Comparison of ENCODE assay signal across 1 cellular context in the genomic region with DNA sequence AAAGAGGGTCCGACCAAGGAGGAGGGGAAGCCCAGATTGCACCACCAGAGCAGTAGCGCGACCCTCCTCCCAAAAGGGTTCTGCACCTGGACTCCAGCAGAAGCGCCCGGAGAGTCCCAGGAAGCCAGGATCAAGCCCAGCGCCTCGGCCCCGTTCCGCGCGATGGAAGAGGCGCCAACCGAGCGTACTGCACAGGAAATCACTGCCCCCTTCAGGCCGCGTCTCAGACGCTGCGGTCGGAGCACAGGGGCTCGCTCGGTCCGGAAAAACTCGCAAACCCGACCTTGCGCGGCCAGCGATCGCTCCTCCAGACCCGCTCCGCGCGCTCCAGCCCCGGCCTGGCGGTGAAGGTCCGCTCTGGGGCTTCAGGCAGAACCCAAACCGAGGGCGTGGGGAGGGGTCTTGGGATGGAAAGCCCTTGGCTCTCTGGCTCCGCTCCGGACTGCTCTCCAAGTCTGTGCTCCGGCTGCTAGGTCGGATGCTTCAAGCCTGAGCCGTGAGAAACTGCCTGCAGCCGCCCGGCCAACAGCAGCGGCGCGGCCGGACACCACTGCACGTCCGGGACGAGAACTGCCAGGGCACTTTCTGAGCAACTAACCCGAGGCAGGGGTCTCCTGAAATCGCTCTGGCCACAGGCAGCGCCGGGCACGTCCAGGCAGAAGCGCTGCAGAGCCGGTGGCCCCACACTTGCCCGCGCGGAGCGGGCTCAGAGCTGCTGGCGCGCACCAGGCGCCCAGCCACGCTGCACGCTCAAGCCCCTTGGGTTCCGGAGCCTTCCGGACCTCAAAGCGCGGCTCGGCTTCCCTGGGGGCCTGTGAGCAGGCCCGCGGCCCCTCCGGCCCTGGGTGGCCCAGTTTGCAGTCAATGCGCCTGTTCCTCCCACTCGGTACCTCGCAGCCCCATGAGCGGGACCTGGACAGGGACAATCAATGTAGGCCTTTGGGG.
A peak's percentile ranks its signal among the peaks of the same experiment; 100 is the strongest.
TF ChIP-seq lines count a peak whose summit lies in the region.

No MANE protein-coding gene starts in this region.

TF ChIP-seq in HEK293, 187 proteins besides CTCF, POLR2A, EP300 and RAD21 (continued from another document and continues in another):
- TF ChIP-seq, protein P1, sequence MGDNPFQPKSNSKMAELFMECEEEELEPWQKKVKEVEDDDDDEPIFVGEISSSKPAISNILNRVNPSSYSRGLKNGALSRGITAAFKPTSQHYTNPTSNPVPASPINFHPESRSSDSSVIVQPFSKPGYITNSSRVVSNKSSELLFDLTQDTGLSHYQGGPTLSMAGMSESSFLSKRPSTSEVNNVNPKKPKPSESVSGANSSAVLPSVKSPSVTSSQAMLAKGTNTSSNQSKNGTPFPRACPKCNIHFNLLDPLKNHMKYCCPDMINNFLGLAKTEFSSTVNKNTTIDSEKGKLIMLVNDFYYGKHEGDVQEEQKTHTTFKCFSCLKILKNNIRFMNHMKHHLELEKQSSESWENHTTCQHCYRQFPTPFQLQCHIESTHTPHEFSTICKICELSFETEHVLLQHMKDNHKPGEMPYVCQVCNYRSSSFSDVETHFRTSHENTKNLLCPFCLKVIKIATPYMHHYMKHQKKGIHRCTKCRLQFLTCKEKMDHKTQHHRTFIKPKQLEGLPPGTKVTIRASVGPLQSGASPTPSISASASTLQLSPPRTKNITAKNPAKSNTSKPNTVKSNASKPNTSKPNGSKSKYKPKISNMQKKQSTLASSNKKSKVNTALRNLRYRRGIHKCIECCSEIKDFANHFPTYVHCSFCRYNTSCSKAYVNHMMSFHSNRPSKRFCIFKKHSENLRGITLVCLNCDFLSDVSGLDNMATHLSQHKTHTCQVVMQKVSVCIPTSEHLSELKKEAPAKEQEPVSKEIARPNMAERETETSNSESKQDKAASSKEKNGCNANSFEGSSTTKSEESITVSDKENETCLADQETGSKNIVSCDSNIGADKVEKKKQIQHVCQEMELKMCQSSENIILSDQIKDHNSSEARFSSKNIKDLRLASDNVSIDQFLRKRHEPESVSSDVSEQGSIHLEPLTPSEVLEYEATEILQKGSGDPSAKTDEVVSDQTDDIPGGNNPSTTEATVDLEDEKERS (tag by site-specific recombination; IDR thresholded peaks at IDR 0.05): no peak
- TF ChIP-seq, protein P2, sequence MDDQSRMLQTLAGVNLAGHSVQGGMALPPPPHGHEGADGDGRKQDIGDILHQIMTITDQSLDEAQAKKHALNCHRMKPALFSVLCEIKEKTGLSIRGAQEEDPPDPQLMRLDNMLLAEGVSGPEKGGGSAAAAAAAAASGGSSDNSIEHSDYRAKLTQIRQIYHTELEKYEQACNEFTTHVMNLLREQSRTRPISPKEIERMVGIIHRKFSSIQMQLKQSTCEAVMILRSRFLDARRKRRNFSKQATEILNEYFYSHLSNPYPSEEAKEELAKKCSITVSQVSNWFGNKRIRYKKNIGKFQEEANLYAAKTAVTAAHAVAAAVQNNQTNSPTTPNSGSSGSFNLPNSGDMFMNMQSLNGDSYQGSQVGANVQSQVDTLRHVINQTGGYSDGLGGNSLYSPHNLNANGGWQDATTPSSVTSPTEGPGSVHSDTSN (CRISPR knock-in tag; IDR thresholded peaks at IDR 0.05): peak; percentile 75; the same call in 1 of the 2 replicates
- TF ChIP-seq BCL11A (tag by site-specific recombination; IDR thresholded peaks at IDR 0.05; ENCODE audit: low read depth): 0 out of 2 replicates have a peak, but pooled peaks have one; percentile 33
- TF ChIP-seq ZNF335 (tag by site-specific recombination; conservative IDR thresholded peaks at IDR 0.05): peak; percentile 99
- peak; percentile 86 for TF ChIP-seq ZBTB17 (tag by site-specific recombination; IDR thresholded peaks at IDR 0.05)
- TF ChIP-seq ZNF561 (tag by site-specific recombination; IDR thresholded peaks at IDR 0.05; ENCODE audit: borderline replicate concordance): no peak
- no peak for TF ChIP-seq ZSCAN16 (tag by site-specific recombination; IDR thresholded peaks at IDR 0.05)
- no peak for TF ChIP-seq ZNF473 (tag by site-specific recombination; IDR thresholded peaks at IDR 0.05)
- TF ChIP-seq, protein P3, sequence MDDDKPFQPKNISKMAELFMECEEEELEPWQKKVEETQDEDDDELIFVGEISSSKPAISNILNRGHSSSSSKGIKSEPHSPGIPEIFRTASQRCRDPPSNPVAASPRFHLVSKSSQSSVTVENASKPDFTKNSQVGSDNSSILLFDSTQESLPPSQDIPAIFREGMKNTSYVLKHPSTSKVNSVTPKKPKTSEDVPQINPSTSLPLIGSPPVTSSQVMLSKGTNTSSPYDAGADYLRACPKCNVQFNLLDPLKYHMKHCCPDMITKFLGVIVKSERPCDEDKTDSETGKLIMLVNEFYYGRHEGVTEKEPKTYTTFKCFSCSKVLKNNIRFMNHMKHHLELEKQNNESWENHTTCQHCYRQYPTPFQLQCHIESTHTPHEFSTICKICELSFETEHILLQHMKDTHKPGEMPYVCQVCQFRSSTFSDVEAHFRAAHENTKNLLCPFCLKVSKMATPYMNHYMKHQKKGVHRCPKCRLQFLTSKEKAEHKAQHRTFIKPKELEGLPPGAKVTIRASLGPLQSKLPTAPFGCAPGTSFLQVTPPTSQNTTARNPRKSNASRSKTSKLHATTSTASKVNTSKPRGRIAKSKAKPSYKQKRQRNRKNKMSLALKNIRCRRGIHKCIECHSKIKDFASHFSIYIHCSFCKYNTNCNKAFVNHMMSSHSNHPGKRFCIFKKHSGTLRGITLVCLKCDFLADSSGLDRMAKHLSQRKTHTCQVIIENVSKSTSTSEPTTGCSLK (tag by site-specific recombination; IDR thresholded peaks at IDR 0.05): no peak
- TF ChIP-seq ZFP69B (tag by site-specific recombination; IDR thresholded peaks at IDR 0.05): no peak
- no peak for TF ChIP-seq ZNF624 (tag by site-specific recombination; IDR thresholded peaks at IDR 0.05)
- TF ChIP-seq RBAK (tag by site-specific recombination; IDR thresholded peaks at IDR 0.05): no peak
- TF ChIP-seq, protein P4, sequence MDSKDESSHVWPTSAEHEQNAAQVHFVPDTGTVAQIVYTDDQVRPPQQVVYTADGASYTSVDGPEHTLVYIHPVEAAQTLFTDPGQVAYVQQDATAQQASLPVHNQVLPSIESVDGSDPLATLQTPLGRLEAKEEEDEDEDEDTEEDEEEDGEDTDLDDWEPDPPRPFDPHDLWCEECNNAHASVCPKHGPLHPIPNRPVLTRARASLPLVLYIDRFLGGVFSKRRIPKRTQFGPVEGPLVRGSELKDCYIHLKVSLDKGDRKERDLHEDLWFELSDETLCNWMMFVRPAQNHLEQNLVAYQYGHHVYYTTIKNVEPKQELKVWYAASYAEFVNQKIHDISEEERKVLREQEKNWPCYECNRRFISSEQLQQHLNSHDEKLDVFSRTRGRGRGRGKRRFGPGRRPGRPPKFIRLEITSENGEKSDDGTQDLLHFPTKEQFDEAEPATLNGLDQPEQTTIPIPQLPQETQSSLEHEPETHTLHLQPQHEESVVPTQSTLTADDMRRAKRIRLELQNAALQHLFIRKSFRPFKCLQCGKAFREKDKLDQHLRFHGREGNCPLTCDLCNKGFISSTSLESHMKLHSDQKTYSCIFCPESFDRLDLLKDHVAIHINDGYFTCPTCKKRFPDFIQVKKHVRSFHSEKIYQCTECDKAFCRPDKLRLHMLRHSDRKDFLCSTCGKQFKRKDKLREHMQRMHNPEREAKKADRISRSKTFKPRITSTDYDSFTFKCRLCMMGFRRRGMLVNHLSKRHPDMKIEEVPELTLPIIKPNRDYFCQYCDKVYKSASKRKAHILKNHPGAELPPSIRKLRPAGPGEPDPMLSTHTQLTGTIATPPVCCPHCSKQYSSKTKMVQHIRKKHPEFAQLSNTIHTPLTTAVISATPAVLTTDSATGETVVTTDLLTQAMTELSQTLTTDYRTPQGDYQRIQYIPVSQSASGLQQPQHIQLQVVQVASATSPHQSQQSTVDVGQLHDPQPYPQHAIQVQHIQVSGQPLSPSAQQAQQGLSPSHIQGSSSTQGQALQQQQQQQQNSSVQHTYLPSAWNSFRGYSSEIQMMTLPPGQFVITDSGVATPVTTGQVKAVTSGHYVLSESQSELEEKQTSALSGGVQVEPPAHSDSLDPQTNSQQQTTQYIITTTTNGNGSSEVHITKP (tag by site-specific recombination; IDR thresholded peaks at IDR 0.05): peak; percentile 76
- TF ChIP-seq ZFP37 (tag by site-specific recombination; IDR thresholded peaks at IDR 0.05): 0 out of 2 replicates have a peak, but pooled peaks have one; percentile 61
- TF ChIP-seq, protein P5, sequence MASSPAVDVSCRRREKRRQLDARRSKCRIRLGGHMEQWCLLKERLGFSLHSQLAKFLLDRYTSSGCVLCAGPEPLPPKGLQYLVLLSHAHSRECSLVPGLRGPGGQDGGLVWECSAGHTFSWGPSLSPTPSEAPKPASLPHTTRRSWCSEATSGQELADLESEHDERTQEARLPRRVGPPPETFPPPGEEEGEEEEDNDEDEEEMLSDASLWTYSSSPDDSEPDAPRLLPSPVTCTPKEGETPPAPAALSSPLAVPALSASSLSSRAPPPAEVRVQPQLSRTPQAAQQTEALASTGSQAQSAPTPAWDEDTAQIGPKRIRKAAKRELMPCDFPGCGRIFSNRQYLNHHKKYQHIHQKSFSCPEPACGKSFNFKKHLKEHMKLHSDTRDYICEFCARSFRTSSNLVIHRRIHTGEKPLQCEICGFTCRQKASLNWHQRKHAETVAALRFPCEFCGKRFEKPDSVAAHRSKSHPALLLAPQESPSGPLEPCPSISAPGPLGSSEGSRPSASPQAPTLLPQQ (tag by site-specific recombination; IDR thresholded peaks at IDR 0.05): no peak
- no peak for TF ChIP-seq MZF1 (tag by site-specific recombination; IDR thresholded peaks at IDR 0.05; ENCODE audit: borderline replicate concordance)
- TF ChIP-seq ZNF24 (tag by site-specific recombination; IDR thresholded peaks at IDR 0.05): no peak
- TF ChIP-seq KLF7 (tag by site-specific recombination; IDR thresholded peaks at IDR 0.05; ENCODE audit: borderline replicate concordance): no peak
- 0 out of 2 replicates have a peak, but pooled peaks have one; percentile 18 for TF ChIP-seq ZNF394 (tag by site-specific recombination; IDR thresholded peaks at IDR 0.05; ENCODE audit: borderline replicate concordance)
- 0 out of 2 replicates have a peak, but pooled peaks have one; percentile 28 for TF ChIP-seq HOXC10 (CRISPR knock-in tag; IDR thresholded peaks at IDR 0.05)
- TF ChIP-seq ZNF571 (tag by site-specific recombination; IDR thresholded peaks at IDR 0.05): no peak
- no peak for TF ChIP-seq ZNF391 (tag by site-specific recombination; IDR thresholded peaks at IDR 0.05; ENCODE audit: borderline replicate concordance, low read depth)
- no peak for TF ChIP-seq SCRT1 (tag by site-specific recombination; IDR thresholded peaks at IDR 0.05; ENCODE audit: borderline replicate concordance)
- TF ChIP-seq, protein P6, sequence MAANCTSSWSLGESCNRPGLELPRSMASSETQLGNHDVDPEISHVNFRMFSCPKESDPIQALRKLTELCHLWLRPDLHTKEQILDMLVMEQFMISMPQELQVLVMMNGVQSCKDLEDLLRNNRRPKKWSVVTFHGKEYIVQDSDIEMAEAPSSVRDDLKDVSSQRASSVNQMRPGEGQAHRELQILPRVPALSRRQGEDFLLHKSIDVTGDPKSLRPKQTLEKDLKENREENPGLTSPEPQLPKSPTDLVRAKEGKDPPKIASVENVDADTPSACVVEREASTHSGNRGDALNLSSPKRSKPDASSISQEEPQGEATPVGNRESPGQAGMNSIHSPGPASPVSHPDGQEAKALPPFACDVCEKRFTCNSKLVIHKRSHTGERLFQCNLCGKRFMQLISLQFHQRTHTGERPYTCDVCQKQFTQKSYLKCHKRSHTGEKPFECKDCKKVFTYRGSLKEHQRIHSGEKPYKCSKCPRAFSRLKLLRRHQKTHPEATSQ (tag by site-specific recombination; IDR thresholded peaks at IDR 0.05): no peak
- TF ChIP-seq ZNF660 (tag by site-specific recombination; IDR thresholded peaks at IDR 0.05): 0 out of 2 replicates have a peak, but pooled peaks have one; percentile 49
- TF ChIP-seq, protein P7, sequence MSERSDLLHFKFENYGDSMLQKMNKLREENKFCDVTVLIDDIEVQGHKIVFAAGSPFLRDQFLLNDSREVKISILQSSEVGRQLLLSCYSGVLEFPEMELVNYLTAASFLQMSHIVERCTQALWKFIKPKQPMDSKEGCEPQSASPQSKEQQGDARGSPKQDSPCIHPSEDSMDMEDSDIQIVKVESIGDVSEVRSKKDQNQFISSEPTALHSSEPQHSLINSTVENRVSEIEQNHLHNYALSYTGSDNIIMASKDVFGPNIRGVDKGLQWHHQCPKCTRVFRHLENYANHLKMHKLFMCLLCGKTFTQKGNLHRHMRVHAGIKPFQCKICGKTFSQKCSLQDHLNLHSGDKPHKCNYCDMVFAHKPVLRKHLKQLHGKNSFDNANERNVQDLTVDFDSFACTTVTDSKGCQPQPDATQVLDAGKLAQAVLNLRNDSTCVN (tag by site-specific recombination; optimal IDR thresholded peaks at IDR 0.05): peak; percentile 74
- no peak for TF ChIP-seq SP2 (tag by site-specific recombination; IDR thresholded peaks at IDR 0.05)
- TF ChIP-seq ZNF521 (tag by site-specific recombination; IDR thresholded peaks at IDR 0.05): no peak
- no peak for TF ChIP-seq ZSCAN30 (tag by site-specific recombination; IDR thresholded peaks at IDR 0.05)
- no peak for TF ChIP-seq OVOL3 (tag by site-specific recombination; IDR thresholded peaks at IDR 0.05)
- TF ChIP-seq ZNF302 (tag by site-specific recombination; IDR thresholded peaks at IDR 0.05; ENCODE audit: low read depth): no peak
- TF ChIP-seq ZBTB1 (tag by site-specific recombination; IDR thresholded peaks at IDR 0.05): no peak
- TF ChIP-seq ZEB2 (tag by site-specific recombination; IDR thresholded peaks at IDR 0.05): peak; percentile 47; the same call in 1 of the 2 replicates
- TF ChIP-seq ZSCAN23 (tag by site-specific recombination; IDR thresholded peaks at IDR 0.05): no peak
- TF ChIP-seq ZNF146 (tag by site-specific recombination; IDR thresholded peaks at IDR 0.05): no peak
- TF ChIP-seq ZBTB20 (tag by site-specific recombination; IDR thresholded peaks at IDR 0.05): peak; percentile 59; the same call in 1 of the 2 replicates
- TF ChIP-seq BCL11B (tag by site-specific recombination; IDR thresholded peaks at IDR 0.05; ENCODE audit: low read depth): no peak
- TF ChIP-seq, protein P8, sequence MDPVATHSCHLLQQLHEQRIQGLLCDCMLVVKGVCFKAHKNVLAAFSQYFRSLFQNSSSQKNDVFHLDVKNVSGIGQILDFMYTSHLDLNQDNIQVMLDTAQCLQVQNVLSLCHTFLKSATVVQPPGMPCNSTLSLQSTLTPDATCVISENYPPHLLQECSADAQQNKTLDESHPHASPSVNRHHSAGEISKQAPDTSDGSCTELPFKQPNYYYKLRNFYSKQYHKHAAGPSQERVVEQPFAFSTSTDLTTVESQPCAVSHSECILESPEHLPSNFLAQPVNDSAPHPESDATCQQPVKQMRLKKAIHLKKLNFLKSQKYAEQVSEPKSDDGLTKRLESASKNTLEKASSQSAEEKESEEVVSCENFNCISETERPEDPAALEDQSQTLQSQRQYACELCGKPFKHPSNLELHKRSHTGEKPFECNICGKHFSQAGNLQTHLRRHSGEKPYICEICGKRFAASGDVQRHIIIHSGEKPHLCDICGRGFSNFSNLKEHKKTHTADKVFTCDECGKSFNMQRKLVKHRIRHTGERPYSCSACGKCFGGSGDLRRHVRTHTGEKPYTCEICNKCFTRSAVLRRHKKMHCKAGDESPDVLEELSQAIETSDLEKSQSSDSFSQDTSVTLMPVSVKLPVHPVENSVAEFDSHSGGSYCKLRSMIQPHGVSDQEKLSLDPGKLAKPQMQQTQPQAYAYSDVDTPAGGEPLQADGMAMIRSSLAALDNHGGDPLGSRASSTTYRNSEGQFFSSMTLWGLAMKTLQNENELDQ (tag by site-specific recombination; IDR thresholded peaks at IDR 0.05; ENCODE audit: low read depth): no peak
- no peak for TF ChIP-seq GLI2 (tag by site-specific recombination; IDR thresholded peaks at IDR 0.05; ENCODE audit: borderline replicate concordance, low read depth)
- no peak for TF ChIP-seq ZBTB48 (tag by site-specific recombination; IDR thresholded peaks at IDR 0.05)
- no peak for TF ChIP-seq SP7 (tag by site-specific recombination; IDR thresholded peaks at IDR 0.05)
- TF ChIP-seq ZNF600 (tag by site-specific recombination; IDR thresholded peaks at IDR 0.05): peak; percentile 90
- no peak for TF ChIP-seq ZNF140 (tag by site-specific recombination; IDR thresholded peaks at IDR 0.05)
